15 cellular contexts compared by ENCODE assay signal in genomic region chr2:174663572-174663971, GRCh38.
A peak's percentile ranks its signal among the peaks of the same experiment; 100 is the strongest.
DNase-seq lines count a peak whose midpoint lies in the region; ATAC-seq and TF ChIP-seq lines count a peak whose summit lies in the region.
"Had no signal": no experiment of that assay in that cellular context is flagged by ENCODE, and none has a peak within 500 bp of the region (broad histone marks: within the 10 kb centered on the region; RNA-seq: fewer than 3 reads in every experiment).

No MANE protein-coding gene starts in this region.

- no peaks in the 10 kb centered on the region for H3K27me3 ChIP-seq in SJSA1 (replicated peaks)
- no peaks in the 10 kb centered on the region for H3K27me3 ChIP-seq in SJCRH30

- H3K4me3 ChIP-seq in AG10803 (ENCODE audit: low read length) = no peak overlapping the region
- no peak overlapping the region for H3K4me3 ChIP-seq in SJSA1
- H3K4me3 ChIP-seq in fibroblast of pulmonary artery (replicated peaks; ENCODE audit: low read depth, low read length) = no peak overlapping the region
- no peak overlapping the region for H3K4me3 ChIP-seq in SJCRH30

- no peak overlapping the region for H3K27ac Mint-ChIP-seq in activated CD8-positive, alpha-beta T cell treated with anti-CD3 and anti-CD28 coated beads, Interleukin-2, amount 10 ng/mL, durations not matched to agents 7 days and 5 days
- H3K27ac Mint-ChIP-seq: activated naive CD4-positive, alpha-beta T cell treated with anti-CD3 and anti-CD28 coated beads, Interleukin-2, amount 50 U/mL, for 72 hours had no signal

- H3K36me3 Mint-ChIP-seq in activated CD8-positive, alpha-beta T cell treated with anti-CD3 and anti-CD28 coated beads, Interleukin-2, amount 10 ng/mL, durations not matched to agents 7 days and 5 days (ENCODE audit: low read depth) = peaks cover 11% of the 10 kb centered on the region
- H3K36me3 Mint-ChIP-seq: activated naive CD4-positive, alpha-beta T cell treated with anti-CD3 and anti-CD28 coated beads, Interleukin-2, amount 50 U/mL, for 72 hours; CD4-positive, alpha-beta memory T cell had no signal

- POLR2A ChIA-PET in activated CD8-positive, alpha-beta T cell treated with anti-CD3 and anti-CD28 coated beads, Interleukin-2, amount 10 ng/mL, durations not matched to agents 7 days and 5 days (lab: Charles Lee) = no interaction called here

- H3K27ac ChIP-seq in SJSA1 = peak overlapping the region; percentile 37; the same call in 1 of the 2 replicates
- no peak overlapping the region for H3K27ac ChIP-seq in SJCRH30

- no peak for ATAC-seq in activated CD8-positive, alpha-beta T cell treated with anti-CD3 and anti-CD28 coated beads, Interleukin-2, amount 10 ng/mL, durations not matched to agents 7 days and 5 days

- no peak overlapping the region for H3K4me3 Mint-ChIP-seq in activated CD8-positive, alpha-beta T cell treated with anti-CD3 and anti-CD28 coated beads, Interleukin-2, amount 10 ng/mL, durations not matched to agents 7 days and 5 days
- H3K4me3 Mint-ChIP-seq: CD4-positive, alpha-beta memory T cell had no signal

- peaks cover 49% of the 10 kb centered on the region for H3K4me1 ChIP-seq in SJSA1 (replicated peaks)
- peaks cover 4% of the 10 kb centered on the region for H3K4me1 ChIP-seq in SJCRH30

- H3K9me3 Mint-ChIP-seq in activated CD8-positive, alpha-beta T cell treated with anti-CD3 and anti-CD28 coated beads, Interleukin-2, amount 10 ng/mL, durations not matched to agents 7 days and 5 days (ENCODE audit: insufficient read depth) = no peaks in the 10 kb centered on the region
- H3K9me3 Mint-ChIP-seq: activated naive CD4-positive, alpha-beta T cell treated with anti-CD3 and anti-CD28 coated beads, Interleukin-2, amount 50 U/mL, for 72 hours; CD4-positive, alpha-beta memory T cell had no signal

- H3K4me1 Mint-ChIP-seq in activated CD8-positive, alpha-beta T cell treated with anti-CD3 and anti-CD28 coated beads, Interleukin-2, amount 10 ng/mL, durations not matched to agents 7 days and 5 days (ENCODE audit: low read depth) = peaks cover 26% of the 10 kb centered on the region

- TF ChIP-seq CTCF in AG10803 (conservative IDR thresholded peaks at IDR 0.05; ENCODE audit: low read length) (no peak), fibroblast of pulmonary artery (IDR thresholded peaks at IDR 0.05; ENCODE audit: low read length, missing control alignments) (no peak)

- H3K9me3 ChIP-seq in SJSA1 (replicated peaks) (no peaks in the 10 kb centered on the region), SJCRH30 (replicated peaks) (no peaks in the 10 kb centered on the region)

- H3K36me3 ChIP-seq in SJSA1 (peaks cover 9% of the 10 kb centered on the region), SJCRH30 (peaks cover 5% of the 10 kb centered on the region; the same call in 1 of the 2 replicates)

- no peaks in the 10 kb centered on the region for H3K27me3 Mint-ChIP-seq in activated CD8-positive, alpha-beta T cell treated with anti-CD3 and anti-CD28 coated beads, Interleukin-2, amount 10 ng/mL, durations not matched to agents 7 days and 5 days (ENCODE audit: low read depth)
- H3K27me3 Mint-ChIP-seq: CD4-positive, alpha-beta memory T cell had no signal

- CTCF ChIA-PET in activated CD8-positive, alpha-beta T cell treated with anti-CD3 and anti-CD28 coated beads, Interleukin-2, amount 10 ng/mL, durations not matched to agents 7 days and 5 days (lab: Charles Lee) = interaction anchor here (0.6 kb wide), 1 partner anchor 281 kb away, joined by 3 read pairs; no protein-coding TSS in a partner anchor

- DNase-seq in AG10803 (ENCODE audit: low read depth) (peak; percentile 97), SJSA1 (ENCODE audit: low read depth in 1 of 2, low spot score in 2 of 2) (peak; percentile 65 to 67), fibroblast of pulmonary artery (ENCODE audit: low read depth) (peak; percentile 43), pulmonary artery endothelial cell (ENCODE audit: low read depth, low spot score) (peak; percentile 35), SJCRH30 (no peak), GM19240 (ENCODE audit: insufficient read length, low spot score) (no peak)
- no peak for DNase-seq in activated CD8-positive, alpha-beta T cell treated with anti-CD3 and anti-CD28 coated beads, Interleukin-2, amount 10 ng/mL, durations not matched to agents 7 days and 5 days
- no peak for DNase-seq in stimulated activated naive CD4-positive, alpha-beta T cell (lab: John Stamatoyannopoulos, UW)
- DNase-seq: activated CD4-positive, alpha-beta T cell treated with anti-CD3 and anti-CD28 coated beads, Interleukin-2, amount 50 U/mL, for 48 hours; CD4-positive, alpha-beta memory T cell; kidney glomerular epithelial cell; NCI-H226; SIG-M5; stimulated activated CD8-positive, alpha-beta memory T cell treated with anti-CD3 and anti-CD28 coated beads, Interleukin-4, amount 100 ng/mL, for 48 hours had no signal

Comparison
In these comparisons a context has a peak if more than half of its experiments do, and no peak if none do; other contexts are left out.
1. DNase-seq: peak in AG10803 (single experiment), SJSA1 (2 of 2), fibroblast of pulmonary artery (single experiment) and pulmonary artery endothelial cell (single experiment); none in activated CD8-positive, alpha-beta T cell treated with anti-CD3 and anti-CD28 coated beads, Interleukin-2, amount 10 ng/mL, durations not matched to agents 7 days and 5 days (single experiment), SJCRH30 (0 of 2), stimulated activated naive CD4-positive, alpha-beta T cell (0 of 6) and GM19240 (single experiment).